18 cellular contexts compared by ENCODE assay signal in genomic region chr6:143197377-143197776, GRCh38.
DNase-seq lines count a peak whose midpoint lies in the region; ATAC-seq and TF ChIP-seq lines count a peak whose summit lies in the region.
"Had no signal": no experiment of that assay in that cellular context is flagged by ENCODE, and none has a peak within 500 bp of the region (broad histone marks: within the 10 kb centered on the region; RNA-seq: fewer than 3 reads in every experiment).

No MANE protein-coding gene starts in this region.

- no peaks in the 10 kb centered on the region for H3K9me3 ChIP-seq in GM23248 (ENCODE audit: low read depth)

- peak overlapping the region; percentile 3; the same call in 1 of the 2 replicates for H3K27ac ChIP-seq in GM23248
- H3K27ac ChIP-seq: KMS-11 had no signal

- H3K4me3 ChIP-seq in GM23248 (no peak overlapping the region), choroid plexus epithelial cell (ENCODE audit: low read depth, low read length) (no peak overlapping the region)

- in situ Hi-C loops in GM23248 (cut with MboI), result no loop called here

- H4K20me1 ChIP-seq in GM23248 (ENCODE audit: insufficient read depth), result no peaks in the 10 kb centered on the region

- DNase-seq in GM23248 (peak; percentile 44), choroid plexus epithelial cell (ENCODE audit: low read depth) (peak; percentile 38), kidney glomerular epithelial cell (lab: John Stamatoyannopoulos, UW) (peak; percentile 33), erythroblast (lab: John Stamatoyannopoulos, UW) (no peak), HUDEP-2 (lab: John Stamatoyannopoulos, UW; ENCODE audit: unreplicated experiment in 76 of 76) (no peak)
- DNase-seq in central memory CD4-positive, alpha-beta T cell, result no peak
- DNase-seq: ACHN, COR-L47, DMS 273 treated with DMSO at 0.1 percent for 48 hours, DND-41, NCI-H1436 treated with DMSO at 0.1 percent for 48 hours, NCI-H2029, NCI-H345, NCI-H524 treated with DMSO at 0.1 percent for 48 hours, PC-3 had no signal

- no peak for TF ChIP-seq POLR2A in erythroblast (IDR thresholded peaks at IDR 0.05; ENCODE audit: low read length)

- no peak overlapping the region for H2AFZ ChIP-seq in GM23248

- no peak overlapping the region for H3K4me2 ChIP-seq in GM23248 (ENCODE audit: unreplicated experiment)
- H3K4me2 ChIP-seq: KMS-11 had no signal

- no peaks in the 10 kb centered on the region for H3K9me2 ChIP-seq in GM23248 (ENCODE audit: insufficient read depth)

- H3K36me3 ChIP-seq in GM23248 (ENCODE audit: low read depth), result no peaks in the 10 kb centered on the region

- no peak for ATAC-seq in GM19397 (IDR thresholded peaks at IDR 0.05; ENCODE audit: unreplicated experiment)
- ATAC-seq: HepG2, PC-3 had no signal

- H3K79me2 ChIP-seq in GM23248 (ENCODE audit: insufficient read depth), result no peaks in the 10 kb centered on the region

- H3K27me3 ChIP-seq in GM23248 (replicated peaks; ENCODE audit: insufficient read depth), result no peaks in the 10 kb centered on the region

- H3K4me1 ChIP-seq in GM23248 (ENCODE audit: insufficient read depth), result peaks cover 12% of the 10 kb centered on the region

- no peak for TF ChIP-seq CTCF in choroid plexus epithelial cell (conservative IDR thresholded peaks at IDR 0.05; ENCODE audit: low read depth, low read length)

- no peaks in the 10 kb centered on the region; the same call in 1 of the 2 replicates for H3F3A ChIP-seq in GM23248 (ENCODE audit: insufficient read depth)

- H3K9ac ChIP-seq in GM23248, result no peak overlapping the region
- H3K9ac ChIP-seq: KMS-11 had no signal

Comparison
In these comparisons a context has a peak if more than half of its experiments do, and no peak if none do; other contexts are left out.
1. DNase-seq: peak in GM23248 (single experiment), choroid plexus epithelial cell (single experiment) and kidney glomerular epithelial cell (single experiment); none in erythroblast (0 of 2), central memory CD4-positive, alpha-beta T cell (single experiment) and HUDEP-2 (0 of 76).